In the genomic region with DNA sequence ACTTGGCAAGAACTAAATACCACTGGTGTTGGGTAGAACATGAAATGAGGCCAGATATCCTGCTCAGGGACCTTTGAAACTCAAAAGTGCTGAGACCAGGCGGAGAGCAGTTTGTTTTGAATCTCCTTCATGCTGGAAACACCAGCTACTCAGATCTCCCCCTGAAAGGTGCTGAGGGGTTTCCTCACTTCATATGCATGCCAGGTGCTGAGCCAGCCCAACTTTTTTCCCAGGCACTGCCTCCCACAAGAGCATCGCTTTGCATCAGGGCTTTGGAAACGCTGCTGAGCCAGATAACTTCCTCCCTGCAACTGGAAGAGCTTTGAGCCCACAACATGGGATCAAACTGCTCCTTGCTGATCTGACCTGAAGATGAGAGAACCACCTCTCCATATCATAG, we compare ENCODE assay signal across 18 cellular contexts. TPM values are rescaled to one million over a fixed set of nuclear protein-coding genes. Genes with fewer than 3 reads are reported as not detected.
DNase-seq lines count a peak whose midpoint lies in the region; ATAC-seq and TF ChIP-seq lines count a peak whose summit lies in the region.
"Had no signal": no experiment of that assay in that cellular context is flagged by ENCODE, and none has a peak within 500 bp of the region (broad histone marks: within the 10 kb centered on the region; RNA-seq: fewer than 3 reads in every experiment).

No MANE protein-coding gene starts in this region.

- H3K36me3 Mint-ChIP-seq in endodermal cell (ENCODE audit: low read depth): no peaks in the 10 kb centered on the region
- H3K36me3 Mint-ChIP-seq in effector memory CD8-positive, alpha-beta T cell (ENCODE audit: insufficient read depth): no peaks in the 10 kb centered on the region
- H3K36me3 Mint-ChIP-seq in activated CD8-positive, alpha-beta T cell treated with anti-CD3 and anti-CD28 coated beads, Interleukin-2, amount 10 ng/mL, durations not matched to agents 7 days and 5 days (ENCODE audit: low read depth): no peaks in the 10 kb centered on the region
- H3K36me3 Mint-ChIP-seq: CD8-positive, alpha-beta T cell had no signal

- ATAC-seq in effector memory CD8-positive, alpha-beta T cell (replicated peaks): no peak
- no peak for ATAC-seq in activated CD8-positive, alpha-beta T cell treated with anti-CD3 and anti-CD28 coated beads, Interleukin-2, amount 10 ng/mL, durations not matched to agents 7 days and 5 days
- no peak for ATAC-seq in GM18867 (IDR thresholded peaks at IDR 0.05; ENCODE audit: unreplicated experiment)
- no peak for ATAC-seq in GM18870 (IDR thresholded peaks at IDR 0.05; ENCODE audit: unreplicated experiment)
- ATAC-seq: CD8-positive, alpha-beta T cell; K562 had no signal

- TF ChIP-seq CTCF in endodermal cell (conservative IDR thresholded peaks at IDR 0.05): no peak
- no peak for TF ChIP-seq CTCF in osteoblast (IDR thresholded peaks at IDR 0.05; ENCODE audit: extremely low read depth, low read depth, low read length)

- no peak overlapping the region for H3K4me3 Mint-ChIP-seq in endodermal cell
- H3K4me3 Mint-ChIP-seq in effector memory CD8-positive, alpha-beta T cell: no peak overlapping the region
- H3K4me3 Mint-ChIP-seq in activated CD8-positive, alpha-beta T cell treated with anti-CD3 and anti-CD28 coated beads, Interleukin-2, amount 10 ng/mL, durations not matched to agents 7 days and 5 days: no peak overlapping the region
- H3K4me3 Mint-ChIP-seq: CD8-positive, alpha-beta T cell had no signal

- H3K36me3 ChIP-seq in Karpas-422 (ENCODE audit: insufficient read depth, low read length) (no peaks in the 10 kb centered on the region), endodermal cell (ENCODE audit: control insufficient read depth, insufficient read depth, low read length) (no peaks in the 10 kb centered on the region), osteoblast (ENCODE audit: insufficient read depth, low read length) (no peaks in the 10 kb centered on the region)
- H3K36me3 ChIP-seq: BE2C had no signal

- H2AFZ ChIP-seq in Karpas-422 (ENCODE audit: low read length) (no peak overlapping the region), osteoblast (ENCODE audit: low read length) (no peak overlapping the region)
- H2AFZ ChIP-seq: GM23248 had no signal

- H3K9me3 ChIP-seq in Karpas-422 (ENCODE audit: low read length): no peaks in the 10 kb centered on the region
- no peaks in the 10 kb centered on the region for H3K9me3 ChIP-seq in endodermal cell (ENCODE audit: control insufficient read depth, low read length)
- no peaks in the 10 kb centered on the region for H3K9me3 ChIP-seq in osteoblast (ENCODE audit: low read depth, low read length)
- H3K9me3 ChIP-seq: BE2C had no signal

- peak; percentile 22 for DNase-seq in Karpas-422
- DNase-seq in endodermal cell: peak; percentile 23
- DNase-seq in osteoblast (ENCODE audit: insufficient read length, low spot score, missing footprints): peak; percentile 19
- DNase-seq in effector memory CD8-positive, alpha-beta T cell: no peak
- no peak for DNase-seq in activated CD8-positive, alpha-beta T cell treated with anti-CD3 and anti-CD28 coated beads, Interleukin-2, amount 10 ng/mL, durations not matched to agents 7 days and 5 days
- DNase-seq: ACHN, BE2C, Calu3, DMS79 treated with DMSO at 0.1 percent for 48 hours, GF-D8, GM23248, HCEC 1CT, IMR-90 had no signal

- H3K27me3 Mint-ChIP-seq in endodermal cell (ENCODE audit: insufficient read depth): peaks cover 8% of the 10 kb centered on the region
- peaks cover 30 to 48% of the 10 kb centered on the region in 2 donors for H3K27me3 Mint-ChIP-seq in effector memory CD8-positive, alpha-beta T cell
- peaks cover 3% of the 10 kb centered on the region for H3K27me3 Mint-ChIP-seq in activated CD8-positive, alpha-beta T cell treated with anti-CD3 and anti-CD28 coated beads, Interleukin-2, amount 10 ng/mL, durations not matched to agents 7 days and 5 days (ENCODE audit: low read depth)

- H3K4me3 ChIP-seq in Karpas-422 (ENCODE audit: low read length) (no peak overlapping the region), endodermal cell (ENCODE audit: low read length) (no peak overlapping the region), osteoblast (ENCODE audit: insufficient read depth, low read length) (no peak overlapping the region)
- H3K4me3 ChIP-seq: GM23248, K562 had no signal

- H4K20me1 ChIP-seq in Karpas-422 (ENCODE audit: insufficient read depth, low read depth, low read length) (no peaks in the 10 kb centered on the region), osteoblast (ENCODE audit: insufficient read depth, low read length) (no peaks in the 10 kb centered on the region)

- peaks cover 7% of the 10 kb centered on the region for H3K4me1 ChIP-seq in Karpas-422 (ENCODE audit: low read length)
- H3K4me1 ChIP-seq in endodermal cell (ENCODE audit: control insufficient read depth, insufficient read depth, low read length): no peaks in the 10 kb centered on the region
- no peaks in the 10 kb centered on the region for H3K4me1 ChIP-seq in osteoblast (ENCODE audit: insufficient read depth, low read length)
- H3K4me1 ChIP-seq: BE2C had no signal

- CTCF ChIA-PET in activated CD8-positive, alpha-beta T cell treated with anti-CD3 and anti-CD28 coated beads, Interleukin-2, amount 10 ng/mL, durations not matched to agents 7 days and 5 days (lab: Charles Lee): no interaction called here

- H3K79me2 ChIP-seq in Karpas-422 (ENCODE audit: low read length): no peaks in the 10 kb centered on the region
- H3K79me2 ChIP-seq in osteoblast (ENCODE audit: insufficient read depth, low read length): no peaks in the 10 kb centered on the region

- POLR2A ChIA-PET in activated CD8-positive, alpha-beta T cell treated with anti-CD3 and anti-CD28 coated beads, Interleukin-2, amount 10 ng/mL, durations not matched to agents 7 days and 5 days (lab: Charles Lee): no interaction called here

- no peaks in the 10 kb centered on the region for H3K9me3 Mint-ChIP-seq in endodermal cell
- no peaks in the 10 kb centered on the region for H3K9me3 Mint-ChIP-seq in effector memory CD8-positive, alpha-beta T cell
- H3K9me3 Mint-ChIP-seq in activated CD8-positive, alpha-beta T cell treated with anti-CD3 and anti-CD28 coated beads, Interleukin-2, amount 10 ng/mL, durations not matched to agents 7 days and 5 days (ENCODE audit: insufficient read depth): no peaks in the 10 kb centered on the region

- H3K27me3 ChIP-seq in Karpas-422 (ENCODE audit: low read length) (no peaks in the 10 kb centered on the region; the same call in 1 of the 2 replicates), endodermal cell (ENCODE audit: control insufficient read depth, insufficient read depth, low read length, poor library complexity, severe bottlenecking) (no peaks in the 10 kb centered on the region), osteoblast (ENCODE audit: insufficient read depth, low read length) (no peaks in the 10 kb centered on the region)
- H3K27me3 ChIP-seq: BE2C had no signal

- no peak overlapping the region for H3K27ac ChIP-seq in Karpas-422 (ENCODE audit: low read length)
- no peak overlapping the region for H3K27ac ChIP-seq in endodermal cell (ENCODE audit: low read depth, low read length)
- H3K27ac ChIP-seq in osteoblast (ENCODE audit: low read depth, low read length): no peak overlapping the region
- H3K27ac ChIP-seq: GM23248 had no signal

- no peak overlapping the region for H3K9ac ChIP-seq in Karpas-422 (ENCODE audit: low read length)
- no peak overlapping the region for H3K9ac ChIP-seq in endodermal cell (ENCODE audit: extremely low read depth, low read length, poor library complexity, severe bottlenecking)
- H3K9ac ChIP-seq: GM23248 had no signal

- H3K4me2 ChIP-seq in Karpas-422 (ENCODE audit: low read depth, low read length, poor library complexity, severe bottlenecking) (no peak overlapping the region), osteoblast (ENCODE audit: insufficient read depth, low read length) (no peak overlapping the region)

- no peaks in the 10 kb centered on the region for H3K4me1 Mint-ChIP-seq in endodermal cell
- no peaks in the 10 kb centered on the region for H3K4me1 Mint-ChIP-seq in effector memory CD8-positive, alpha-beta T cell (ENCODE audit: low read depth in 2 of 2)
- H3K4me1 Mint-ChIP-seq in activated CD8-positive, alpha-beta T cell treated with anti-CD3 and anti-CD28 coated beads, Interleukin-2, amount 10 ng/mL, durations not matched to agents 7 days and 5 days (ENCODE audit: low read depth): no peaks in the 10 kb centered on the region

- 86 to 100% methylated on average over 1 to 3 of the region's 3 CpGs for WGBS in endodermal cell (ENCODE audit: insufficient coverage in 1 of 2, insufficient read length in 1 of 2), 2 experiments

- no peaks in the 10 kb centered on the region for H3K9me2 ChIP-seq in Karpas-422 (replicated peaks; ENCODE audit: insufficient read depth, low read length)

- H3K27ac Mint-ChIP-seq in endodermal cell: no peak overlapping the region
- H3K27ac Mint-ChIP-seq in effector memory CD8-positive, alpha-beta T cell: no peak overlapping the region
- no peak overlapping the region for H3K27ac Mint-ChIP-seq in activated CD8-positive, alpha-beta T cell treated with anti-CD3 and anti-CD28 coated beads, Interleukin-2, amount 10 ng/mL, durations not matched to agents 7 days and 5 days
- H3K27ac Mint-ChIP-seq: CD8-positive, alpha-beta T cell had no signal

RNA-seq across cellular contexts. Expression of gene NPTX2, which starts 13.7 kb away (rescaled TPM):
- not detected in 2 replicates for total RNA-seq in Karpas-422 (2014; rRNA removed; shearing (Covaris generic); ENCODE audit: low replicate concordance)
- total RNA-seq in endodermal cell: 1 to 10 TPM in 1 of 2 donors, under 1 TPM in 1; 0.53 to 1.3 TPM
- 19.5 TPM for polyA plus RNA-seq in endodermal cell (2013, experiment 1 of 2)
- polyA plus RNA-seq in endodermal cell (2013, experiment 2 of 2): 21.4 TPM
- total RNA-seq in osteoblast: 1.1 and 2.4 TPM in 2 replicates
- total RNA-seq in activated CD8-positive, alpha-beta T cell treated with anti-CD3 and anti-CD28 coated beads, Interleukin-2, amount 10 ng/mL, durations not matched to agents 7 days and 5 days: not detected
- total RNA-seq: Calu3; CD8-positive, alpha-beta T cell; H4 had no signal
- polyA plus RNA-seq: K562 had no signal

Comparison
In these comparisons a context has a peak if more than half of its experiments do, and no peak if none do; other contexts are left out.
1. DNase-seq: peak in Karpas-422 (single experiment), endodermal cell (single experiment) and osteoblast (single experiment); none in effector memory CD8-positive, alpha-beta T cell (0 of 3) and activated CD8-positive, alpha-beta T cell treated with anti-CD3 and anti-CD28 coated beads, Interleukin-2, amount 10 ng/mL, durations not matched to agents 7 days and 5 days (single experiment).